13 cellular contexts compared by ENCODE assay signal in genomic region chr14:65211341-65211987, GRCh38.
DNase-seq lines count a peak whose midpoint lies in the region; ATAC-seq and TF ChIP-seq lines count a peak whose summit lies in the region.
"Had no signal": no experiment of that assay in that cellular context is flagged by ENCODE, and none has a peak within 500 bp of the region (broad histone marks: within the 10 kb centered on the region; RNA-seq: fewer than 3 reads in every experiment).

No MANE protein-coding gene starts in this region.

- no peaks in the 10 kb centered on the region for H3K36me3 ChIP-seq in BLaER1
- H3K36me3 ChIP-seq in transverse colon, result no peaks in the 10 kb centered on the region
- H3K36me3 ChIP-seq in left ventricle myocardium inferior, result no peaks in the 10 kb centered on the region
- H3K36me3 ChIP-seq: right lobe of liver had no signal

- 70 to 94% methylated on average over 2 to 3 of the region's 3 CpGs for WGBS in transverse colon (ENCODE audit: low coverage in 1 of 2), 2 donors

- in situ Hi-C loops in transverse colon (cut with MboI; ENCODE audit: low pct_ligation_motif_present in 1 of 4, low pct_unique_long_range_greater_than_20kb in 1 of 4, low sequenced_read_pairs in 3 of 4), result loop anchor here in 1 of 4 donors (25.0 kb wide), 1 partner anchor 201 kb away; the partner anchor contains the start of gene FUT8

- TF ChIP-seq RAD21 in Ishikawa (IDR thresholded peaks at IDR 0.05; ENCODE audit: low read depth), result no peak

- no peaks in the 10 kb centered on the region for H3K9me3 Mint-ChIP-seq in activated T-helper 17 cell treated with anti-CD3 and anti-CD28 coated beads, Interleukin-2, amount 50 U/mL, for 72 hours
- H3K9me3 Mint-ChIP-seq: IgD-negative memory B cell had no signal

- H3K4me1 ChIP-seq in BLaER1 (peaks cover 54% of the 10 kb centered on the region), transverse colon (peaks cover 0 to 6% (median 0%) of the 10 kb centered on the region in 4 donors), left ventricle myocardium inferior (peaks cover 10% of the 10 kb centered on the region)
- H3K4me1 ChIP-seq: right lobe of liver, testis had no signal

- H3K4me1 Mint-ChIP-seq in activated T-helper 17 cell treated with anti-CD3 and anti-CD28 coated beads, Interleukin-2, amount 50 U/mL, for 72 hours, result peaks cover 43% of the 10 kb centered on the region

- H3K27ac ChIP-seq in BLaER1 (peak overlapping the region; percentile 23; the same call in 1 of the 2 replicates), transverse colon (no peak overlapping the region), left ventricle myocardium inferior (replicated peaks) (no peak overlapping the region)
- H3K27ac ChIP-seq: right lobe of liver, testis had no signal

- H3K27ac Mint-ChIP-seq in activated T-helper 17 cell treated with anti-CD3 and anti-CD28 coated beads, Interleukin-2, amount 50 U/mL, for 72 hours, result peak overlapping the region; percentile 57

- TF ChIP-seq CTCF in transverse colon (IDR thresholded peaks at IDR 0.05) (no peak), left ventricle myocardium inferior (IDR thresholded peaks at IDR 0.05; ENCODE audit: borderline replicate concordance) (no peak)

- no peak for TF ChIP-seq EP300 in Ishikawa (IDR thresholded peaks at IDR 0.05; ENCODE audit: borderline replicate concordance)
- TF ChIP-seq EP300 in transverse colon (IDR thresholded peaks at IDR 0.05; ENCODE audit: low read depth), result no peak

- no peaks in the 10 kb centered on the region for H3K9me3 ChIP-seq in BLaER1
- H3K9me3 ChIP-seq in transverse colon, result no peaks in the 10 kb centered on the region
- H3K9me3 ChIP-seq in left ventricle myocardium inferior (replicated peaks), result no peaks in the 10 kb centered on the region
- H3K9me3 ChIP-seq: right lobe of liver, testis had no signal

- H3K27me3 ChIP-seq in BLaER1 (no peaks in the 10 kb centered on the region), transverse colon (no peaks in the 10 kb centered on the region), left ventricle myocardium inferior (ENCODE audit: low read depth) (no peaks in the 10 kb centered on the region)
- H3K27me3 ChIP-seq: right lobe of liver, testis had no signal

- H3K9ac ChIP-seq in BLaER1, result no peak overlapping the region

- no peak overlapping the region for H3K4me3 ChIP-seq in BLaER1
- H3K4me3 ChIP-seq in transverse colon, result no peak overlapping the region
- H3K4me3 ChIP-seq in left ventricle myocardium inferior, result no peak overlapping the region
- H3K4me3 ChIP-seq: right lobe of liver, testis had no signal

- peaks cover 6% of the 10 kb centered on the region for H3K36me3 Mint-ChIP-seq in activated T-helper 17 cell treated with anti-CD3 and anti-CD28 coated beads, Interleukin-2, amount 50 U/mL, for 72 hours (ENCODE audit: low read depth)

- peak overlapping the region; percentile 41 for H3K4me3 Mint-ChIP-seq in activated T-helper 17 cell treated with anti-CD3 and anti-CD28 coated beads, Interleukin-2, amount 50 U/mL, for 72 hours

- no peak for TF ChIP-seq POLR2A in transverse colon (IDR thresholded peaks at IDR 0.05)

- peak; percentile 27 for ATAC-seq in activated T-helper 17 cell treated with anti-CD3 and anti-CD28 coated beads, Interleukin-2, amount 50 U/mL, for 72 hours (replicated peaks)

- no peaks in the 10 kb centered on the region for H4K20me1 ChIP-seq in BLaER1

- H3K4me2 ChIP-seq in BLaER1, result peak overlapping the region; percentile 69

- DNase-seq in iris pigment epithelial cell (ENCODE audit: low read depth), result peak; percentile 83
- DNase-seq in transverse colon, result no peak
- DNase-seq in medulla oblongata (ENCODE audit: extremely low spot score), result no peak
- DNase-seq in NCI-H146 treated with DMSO at 0.1 percent for 48 hours (lab: John Stamatoyannopoulos, UW; ENCODE audit: unreplicated experiment), result no peak
- DNase-seq in left ventricle myocardium inferior, result no peak
- DNase-seq: activated gamma-delta T cell, right lobe of liver, SHP77 treated with DMSO at 0.1 percent for 48 hours, testis had no signal

- intact Hi-C loops in transverse colon (cut with DNase I; ENCODE audit: low total_unique reads) (no loop called here), left ventricle myocardium inferior (cut with micrococcal nuclease) (no loop called here)

- no peaks in the 10 kb centered on the region for H3K27me3 Mint-ChIP-seq in activated T-helper 17 cell treated with anti-CD3 and anti-CD28 coated beads, Interleukin-2, amount 50 U/mL, for 72 hours

TF ChIP-seq in Ishikawa, 13 proteins besides CTCF, POLR2A, EP300 and RAD21:
- TF ChIP-seq TAF1 (IDR thresholded peaks at IDR 0.05; ENCODE audit: low read depth) (no peak), CEBPB (IDR thresholded peaks at IDR 0.05) (0 out of 2 replicates have a peak, but pooled peaks have one; percentile 18), EGR1 (IDR thresholded peaks at IDR 0.05) (no peak), NFIC (IDR thresholded peaks at IDR 0.05) (no peak)
TF ChIP-seq in Ishikawa: peak in this region for 1.
